Comparison of ENCODE assay signal across 12 cellular contexts in the genomic region with DNA sequence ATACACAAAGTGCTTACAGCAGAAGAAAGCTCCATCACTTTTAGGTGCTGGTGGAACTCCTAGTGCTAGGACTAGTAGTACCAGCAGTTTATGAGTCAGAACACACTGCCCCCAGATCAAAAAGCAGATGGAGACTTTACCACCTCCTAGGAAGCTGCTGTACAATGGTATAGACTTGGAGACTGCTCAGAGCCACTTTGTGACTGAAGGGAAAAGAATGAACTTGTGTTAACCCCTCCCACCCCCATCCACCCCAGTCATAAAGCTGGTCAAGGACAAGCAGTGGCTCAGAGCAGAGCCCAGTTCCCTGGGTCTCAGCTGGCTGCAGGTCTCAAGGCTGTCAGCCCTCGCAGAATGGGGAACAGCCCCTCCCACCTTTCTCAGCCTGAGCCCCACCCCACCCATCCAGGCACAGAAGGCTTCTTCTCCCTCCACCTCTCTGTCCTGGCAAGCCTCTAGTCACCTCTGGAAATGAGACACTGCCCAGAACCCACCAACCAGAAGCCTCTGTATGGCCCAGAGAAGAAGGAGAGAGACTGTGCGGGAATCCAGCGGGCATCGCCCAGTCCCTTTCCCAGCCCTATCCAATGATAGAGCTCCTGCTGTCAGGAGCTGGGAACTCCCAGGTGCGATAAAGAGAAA. TPM values are rescaled to one million over a fixed set of nuclear protein-coding genes. Genes with fewer than 3 reads are reported as not detected.
DNase-seq lines count a peak whose midpoint lies in the region; ATAC-seq and TF ChIP-seq lines count a peak whose summit lies in the region.
"Had no signal": no experiment of that assay in that cellular context is flagged by ENCODE, and none has a peak within 500 bp of the region (broad histone marks: within the 10 kb centered on the region; RNA-seq: fewer than 3 reads in every experiment).

No MANE protein-coding gene starts in this region.

- H3K36me3 Mint-ChIP-seq in activated naive CD4-positive, alpha-beta T cell treated with anti-CD3 and anti-CD28 coated beads, Interleukin-2, amount 50 U/mL, for 72 hours, result peaks cover 0 to 9% of the 10 kb centered on the region in 2 donors

- intact Hi-C loops in tibial artery (cut with DNase I; ENCODE audit: low total_unique reads), result no loop called here

- H3K27ac Mint-ChIP-seq in activated naive CD4-positive, alpha-beta T cell treated with anti-CD3 and anti-CD28 coated beads, Interleukin-2, amount 50 U/mL, for 72 hours, result no peak overlapping the region
- H3K27ac Mint-ChIP-seq: activated naive CD8-positive, alpha-beta T cell treated with anti-CD3 and anti-CD28 coated beads, Interleukin-2, amount 10 ng/mL, durations not matched to agents 7 days and 5 days had no signal

- peaks cover 0 to 88% (median 62%) of the 10 kb centered on the region in 4 donors for H3K4me1 ChIP-seq in tibial artery
- H3K4me1 ChIP-seq: parathyroid adenoma had no signal

- DNase-seq in activated naive CD4-positive, alpha-beta T cell treated with anti-CD3 and anti-CD28 coated beads, Interleukin-2, amount 50 U/mL, for 72 hours (ENCODE audit: low spot score in 2 of 2), result no peak
- DNase-seq in activated naive CD4-positive, alpha-beta T cell treated with Interleukin-2 at 50 U/mL for 16 hours, result no peak
- DNase-seq in amniotic epithelial cell (ENCODE audit: low read depth), result peak; percentile 89
- DNase-seq in kidney glomerular epithelial cell (lab: John Stamatoyannopoulos, UW), result peak; percentile 41
- peak in 1 of 2 donors; percentile 58 for DNase-seq in tibial artery
- DNase-seq in MV-4-11 (lab: John Stamatoyannopoulos, UW), result no peak
- DNase-seq in DMS 273 treated with DMSO at 0.1 percent for 48 hours (lab: John Stamatoyannopoulos, UW), result no peak
- DNase-seq in COR-L47 (lab: John Stamatoyannopoulos, UW), result no peak
- DNase-seq: activated naive CD8-positive, alpha-beta T cell treated with anti-CD3 and anti-CD28 coated beads, Interleukin-2, amount 10 ng/mL, durations not matched to agents 7 days and 5 days; head of caudate nucleus; NCI-H1694 had no signal

- TF ChIP-seq CTCF in tibial artery (IDR thresholded peaks at IDR 0.05), result no peak

- no peaks in the 10 kb centered on the region for H3K36me3 ChIP-seq in tibial artery

- peak; percentile 40 to 41 for ATAC-seq in activated naive CD4-positive, alpha-beta T cell treated with anti-CD3 and anti-CD28 coated beads, Interleukin-2, amount 50 U/mL, for 72 hours

- H3K9me3 ChIP-seq in tibial artery, result no peaks in the 10 kb centered on the region

- peak overlapping the region; percentile 17 to 25 for H3K4me3 ChIP-seq in tibial artery

- peak overlapping the region; percentile 83 to 87 for H3K27ac ChIP-seq in tibial artery
- H3K27ac ChIP-seq: parathyroid adenoma had no signal

- H3K9me3 Mint-ChIP-seq in activated naive CD4-positive, alpha-beta T cell treated with anti-CD3 and anti-CD28 coated beads, Interleukin-2, amount 50 U/mL, for 72 hours, result no peaks in the 10 kb centered on the region
- H3K9me3 Mint-ChIP-seq: activated naive CD8-positive, alpha-beta T cell treated with anti-CD3 and anti-CD28 coated beads, Interleukin-2, amount 10 ng/mL, durations not matched to agents 7 days and 5 days had no signal

- H3K27me3 ChIP-seq in tibial artery, result no peaks in the 10 kb centered on the region

RNA-seq across cellular contexts. Expression of gene PACSIN2, which starts 23.8 kb away (rescaled TPM):
- total RNA-seq in activated naive CD4-positive, alpha-beta T cell treated with anti-CD3 and anti-CD28 coated beads, Interleukin-2, amount 50 U/mL, for 72 hours, result 10 to 100 TPM; 25.6 to 28.2 TPM

Comparison
In these comparisons a context has a peak if more than half of its experiments do, and no peak if none do; other contexts are left out.
1. DNase-seq: peak in amniotic epithelial cell (single experiment) and kidney glomerular epithelial cell (single experiment); none in activated naive CD4-positive, alpha-beta T cell treated with anti-CD3 and anti-CD28 coated beads, Interleukin-2, amount 50 U/mL, for 72 hours (0 of 2), activated naive CD4-positive, alpha-beta T cell treated with Interleukin-2 at 50 U/mL for 16 hours (single experiment), MV-4-11 (single experiment), DMS 273 treated with DMSO at 0.1 percent for 48 hours (single experiment) and COR-L47 (single experiment).